In the genomic region with DNA sequence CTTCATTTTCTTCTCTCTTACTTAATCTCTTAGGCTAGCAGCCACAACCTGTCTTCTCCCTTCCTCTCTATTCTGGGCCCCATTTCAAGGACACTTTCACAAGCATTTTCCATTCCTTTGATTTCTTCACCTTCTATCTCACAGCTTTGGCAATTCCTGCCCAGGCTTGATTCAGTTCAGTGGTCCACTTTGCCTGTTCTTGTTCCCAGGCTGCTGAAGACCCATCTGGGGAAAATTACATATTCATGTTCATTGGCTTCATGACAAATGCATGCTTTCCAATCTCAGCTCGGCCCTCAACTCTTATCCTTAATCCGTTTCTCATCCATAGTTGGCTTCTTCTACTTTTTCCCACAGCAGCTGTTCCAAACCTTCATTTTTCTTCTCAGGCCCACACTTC, we compare ENCODE assay signal across 22 cellular contexts. TPM values are rescaled to one million over a fixed set of nuclear protein-coding genes. Genes with fewer than 3 reads are reported as not detected.
"Had no signal": no experiment of that assay in that cellular context is flagged by ENCODE, and none has a peak within 500 bp of the region (broad histone marks: within the 10 kb centered on the region; RNA-seq: fewer than 3 reads in every experiment).

No MANE protein-coding gene starts in this region.

- ATAC-seq: esophagus mucosa; foreskin keratinocyte; stimulated activated effector memory CD8-positive, alpha-beta T cell treated with anti-CD3 and anti-CD28 coated beads, Interleukin-12 subunit alpha, Interleukin-12 subunit beta, amount 100 ng/mL, for 72 hours; T-cell; upper lobe of right lung had no signal

- H3K36me3 ChIP-seq: right atrium auricular region, upper lobe of right lung had no signal

- H3K27ac Mint-ChIP-seq: activated B cell treated with CpG ODN at 0.5 μM for 24 hours; activated CD4-positive, alpha-beta memory T cell treated with anti-CD3 and anti-CD28 coated beads, Interleukin-2, amount 10 ng/mL, durations not matched to agents 7 days and 5 days; activated naive CD8-positive, alpha-beta T cell treated with anti-CD3 and anti-CD28 coated beads, Interleukin-2, amount 10 ng/mL, durations not matched to agents 7 days and 5 days; activated T-helper 2 cell treated with anti-CD3 and anti-CD28 coated beads, Interferon-gamma antibody, Interleukin-2, Interleukin-4, amounts not matched to agents 10 μg/mL and 5 μg/mL and 100 μg/mL, durations not matched to agents 14 hours and 24 hours and 36 hours; mesothelial cell of epicardium; progenitor cell of endocrine pancreas; stimulated activated effector memory CD8-positive, alpha-beta T cell treated with anti-CD3 and anti-CD28 coated beads, Interleukin-12 subunit alpha, Interleukin-12 subunit beta, amount 100 ng/mL, for 72 hours; T-cell had no signal

- H3K36me3 Mint-ChIP-seq: activated naive CD8-positive, alpha-beta T cell treated with anti-CD3 and anti-CD28 coated beads, Interleukin-2, amount 10 ng/mL, durations not matched to agents 7 days and 5 days; brain; mesothelial cell of epicardium; stimulated activated effector memory CD8-positive, alpha-beta T cell treated with anti-CD3 and anti-CD28 coated beads, Interleukin-12 subunit alpha, Interleukin-12 subunit beta, amount 100 ng/mL, for 72 hours; T-cell had no signal

- H3K27me3 Mint-ChIP-seq: activated B cell treated with CpG ODN at 0.5 μM for 24 hours; activated CD4-positive, alpha-beta memory T cell treated with anti-CD3 and anti-CD28 coated beads, Interleukin-2, amount 10 ng/mL, durations not matched to agents 7 days and 5 days; activated naive CD8-positive, alpha-beta T cell treated with anti-CD3 and anti-CD28 coated beads, Interleukin-2, amount 10 ng/mL, durations not matched to agents 7 days and 5 days; brain; progenitor cell of endocrine pancreas had no signal

- H3K9me3 ChIP-seq: right atrium auricular region, upper lobe of right lung had no signal

- H3K27me3 ChIP-seq: foreskin keratinocyte, right atrium auricular region, upper lobe of right lung had no signal

- H3K4me3 Mint-ChIP-seq: activated B cell treated with CpG ODN at 0.5 μM for 24 hours; activated CD4-positive, alpha-beta memory T cell treated with anti-CD3 and anti-CD28 coated beads, Interleukin-2, amount 10 ng/mL, durations not matched to agents 7 days and 5 days; activated naive CD8-positive, alpha-beta T cell treated with anti-CD3 and anti-CD28 coated beads, Interleukin-2, amount 10 ng/mL, durations not matched to agents 7 days and 5 days; brain; mesothelial cell of epicardium; neural crest cell; stimulated activated effector memory CD8-positive, alpha-beta T cell treated with anti-CD3 and anti-CD28 coated beads, Interleukin-12 subunit alpha, Interleukin-12 subunit beta, amount 100 ng/mL, for 72 hours; T-cell had no signal

- H3K4me3 ChIP-seq: right atrium auricular region, smooth muscle cell, upper lobe of right lung had no signal

- H3K4me1 ChIP-seq: foreskin keratinocyte, right atrium auricular region, upper lobe of right lung had no signal

- H3K4me2 ChIP-seq: smooth muscle cell had no signal

- H3K27ac ChIP-seq: foreskin keratinocyte, right atrium auricular region, upper lobe of right lung had no signal

- H3K9me3 Mint-ChIP-seq: activated B cell treated with CpG ODN at 0.5 μM for 24 hours; activated naive CD8-positive, alpha-beta T cell treated with anti-CD3 and anti-CD28 coated beads, Interleukin-2, amount 10 ng/mL, durations not matched to agents 7 days and 5 days; brain; neural crest cell; stimulated activated effector memory CD8-positive, alpha-beta T cell treated with anti-CD3 and anti-CD28 coated beads, Interleukin-12 subunit alpha, Interleukin-12 subunit beta, amount 100 ng/mL, for 72 hours; T-cell had no signal

- H3K4me1 Mint-ChIP-seq: activated CD4-positive, alpha-beta memory T cell treated with anti-CD3 and anti-CD28 coated beads, Interleukin-2, amount 10 ng/mL, durations not matched to agents 7 days and 5 days; stimulated activated effector memory CD8-positive, alpha-beta T cell treated with anti-CD3 and anti-CD28 coated beads, Interleukin-12 subunit alpha, Interleukin-12 subunit beta, amount 100 ng/mL, for 72 hours; T-cell had no signal

- DNase-seq: activated B cell treated with CpG ODN at 0.5 μM for 24 hours; activated CD4-positive, alpha-beta memory T cell treated with anti-CD3 and anti-CD28 coated beads, Interleukin-2, amount 10 ng/mL, durations not matched to agents 7 days and 5 days; activated CD4-positive, alpha-beta T cell treated with anti-CD3 and anti-CD28 coated beads for 48 hours; activated naive CD4-positive, alpha-beta T cell treated with Interleukin-2 at 50 U/mL for 16 hours; activated naive CD8-positive, alpha-beta T cell treated with anti-CD3 and anti-CD28 coated beads, Interleukin-2, amount 10 ng/mL, durations not matched to agents 7 days and 5 days; activated T-cell treated with anti-CD3 and anti-CD28 coated beads, Interleukin-2, amount 50 U/mL, for 1 hour; cortex of kidney; hippocampal formation; stimulated activated CD4-positive, alpha-beta T cell treated with anti-CD3 and anti-CD28 coated beads, Interleukin-4, amount 100 ng/mL, for 1 hour; T-cell; upper lobe of right lung had no signal

RNA-seq across cellular contexts. Expression of a gene that starts 38.7 kb away (rescaled TPM):
- total RNA-seq: activated naive CD8-positive, alpha-beta T cell treated with anti-CD3 and anti-CD28 coated beads, Interleukin-2, amount 10 ng/mL, durations not matched to agents 7 days and 5 days; activated T-helper 2 cell treated with anti-CD3 and anti-CD28 coated beads, Interferon-gamma antibody, Interleukin-2, Interleukin-4, amounts not matched to agents 10 μg/mL and 5 μg/mL and 100 μg/mL, durations not matched to agents 14 hours and 24 hours and 36 hours; esophagus mucosa; foreskin keratinocyte; lung microvascular endothelial cell; T-cell; upper lobe of right lung had no signal
- polyA plus RNA-seq: foreskin keratinocyte had no signal

RNA-seq across cellular contexts. Expression of a gene that starts 49.7 kb away (rescaled TPM):
- total RNA-seq: activated B cell treated with CpG ODN at 0.5 μM for 24 hours; activated CD4-positive, alpha-beta memory T cell treated with anti-CD3 and anti-CD28 coated beads, Interleukin-2, amount 10 ng/mL, durations not matched to agents 7 days and 5 days; activated naive CD8-positive, alpha-beta T cell treated with anti-CD3 and anti-CD28 coated beads, Interleukin-2, amount 10 ng/mL, durations not matched to agents 7 days and 5 days; activated T-helper 2 cell treated with anti-CD3 and anti-CD28 coated beads, Interferon-gamma antibody, Interleukin-2, Interleukin-4, amounts not matched to agents 10 μg/mL and 5 μg/mL and 100 μg/mL, durations not matched to agents 14 hours and 24 hours and 36 hours; esophagus mucosa; foreskin keratinocyte; lung microvascular endothelial cell; mesothelial cell of epicardium; neural crest cell; progenitor cell of endocrine pancreas; smooth muscle cell; T-cell; upper lobe of right lung had no signal
- polyA plus RNA-seq: foreskin keratinocyte, smooth muscle cell had no signal
